In the genomic region with DNA sequence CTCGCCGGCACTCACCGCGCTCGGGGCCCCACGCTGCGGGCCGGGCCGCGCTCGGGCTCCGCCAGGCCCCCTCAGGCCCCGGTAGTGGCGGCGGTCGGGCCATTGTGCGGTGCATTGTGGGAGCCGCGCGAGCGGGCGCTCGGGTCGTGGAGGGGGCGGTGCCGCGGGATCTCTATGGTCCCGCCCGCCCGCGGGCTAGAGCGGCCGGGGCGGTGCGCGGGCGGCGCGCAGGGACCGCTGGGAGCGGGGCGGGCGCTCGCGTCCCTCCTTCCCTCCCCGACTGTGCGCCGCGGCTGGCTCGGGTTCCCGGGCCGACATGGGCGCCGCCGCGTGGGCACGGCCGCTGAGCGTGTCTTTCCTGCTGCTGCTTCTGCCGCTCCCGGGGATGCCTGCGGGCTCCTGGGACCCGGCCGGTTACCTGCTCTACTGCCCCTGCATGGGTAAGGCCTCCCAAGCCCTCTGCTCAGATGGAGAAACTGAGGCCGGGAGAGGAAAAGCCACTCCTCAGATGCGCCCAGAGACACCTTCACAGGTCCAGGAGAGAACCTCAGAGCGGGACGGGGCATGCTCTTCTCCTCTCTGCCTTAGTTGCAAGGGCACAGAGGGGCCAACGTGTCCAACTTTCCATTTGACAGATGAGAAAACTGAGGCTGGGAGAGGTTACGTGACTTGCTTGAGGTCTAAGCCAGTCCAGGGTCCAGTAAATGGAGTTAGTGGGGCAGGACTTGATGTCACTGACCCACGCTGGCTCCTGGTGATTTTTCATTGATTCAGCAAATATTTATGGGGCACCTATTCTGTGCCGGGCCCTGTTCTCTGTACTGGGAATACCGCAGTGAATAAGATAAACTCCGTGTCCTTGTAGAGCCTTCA, we compare ENCODE assay signal across 8 cellular contexts. TPM values are rescaled to one million over a fixed set of nuclear protein-coding genes. Genes with fewer than 3 reads are reported as not detected.
DNase-seq lines count a peak whose midpoint lies in the region; ATAC-seq and TF ChIP-seq lines count a peak whose summit lies in the region.

A gene with protein sequence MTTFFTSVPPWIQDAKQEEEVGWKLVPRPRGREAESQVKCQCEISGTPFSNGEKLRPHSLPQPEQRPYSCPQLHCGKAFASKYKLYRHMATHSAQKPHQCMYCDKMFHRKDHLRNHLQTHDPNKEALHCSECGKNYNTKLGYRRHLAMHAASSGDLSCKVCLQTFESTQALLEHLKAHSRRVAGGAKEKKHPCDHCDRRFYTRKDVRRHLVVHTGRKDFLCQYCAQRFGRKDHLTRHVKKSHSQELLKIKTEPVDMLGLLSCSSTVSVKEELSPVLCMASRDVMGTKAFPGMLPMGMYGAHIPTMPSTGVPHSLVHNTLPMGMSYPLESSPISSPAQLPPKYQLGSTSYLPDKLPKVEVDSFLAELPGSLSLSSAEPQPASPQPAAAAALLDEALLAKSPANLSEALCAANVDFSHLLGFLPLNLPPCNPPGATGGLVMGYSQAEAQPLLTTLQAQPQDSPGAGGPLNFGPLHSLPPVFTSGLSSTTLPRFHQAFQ (minus strand): TSS at position 118 of the 873 bp plus-strand sequence. CDS start 5,565 bp downstream, outside the sequence.
A gene (plus strand): TSS at position 255 of the 873 bp plus-strand sequence. CDS start 62 bp downstream, at position 317.

- DNase-seq in D341Med (ENCODE audit: low spot score) (peak; percentile 99), HT-29 (ENCODE audit: low spot score) (peak; percentile 97), NT2/D1 (ENCODE audit: low read depth, low spot score) (peak; percentile 51), endothelial cell (ENCODE audit: low spot score) (peak; percentile 87), middle frontal gyrus (ENCODE audit: extremely low spot score, low spot score) (peak; percentile 80)
- peak; percentile 42 for DNase-seq in activated CD8-positive, alpha-beta memory T cell treated with anti-CD3 and anti-CD28 coated beads, Interleukin-2, amount 50 U/mL, for 1 hour (ENCODE audit: extremely low read depth)
- DNase-seq in stimulated activated CD8-positive, alpha-beta memory T cell treated with anti-CD3 and anti-CD28 coated beads, Interleukin-2, amount 100 ng/mL, for 1 hour (ENCODE audit: low read depth in 2 of 2), result peak; percentile 75 to 82

- peak within 1 kb of the TSS; percentile 100 for H3K4me3 Mint-ChIP-seq in endothelial cell (ENCODE audit: unreplicated experiment)

- H3K27me3 ChIP-seq in NT2/D1 (ENCODE audit: insufficient read depth, insufficient read length), result no peaks in the 10 kb centered on the region

- peaks cover 17% of the 10 kb centered on the region for H3K36me3 Mint-ChIP-seq in endothelial cell (ENCODE audit: low read depth, unreplicated experiment)

- peak within 1 kb of the TSS; percentile 97 for H3K27ac Mint-ChIP-seq in endothelial cell (ENCODE audit: unreplicated experiment)

- TF ChIP-seq CTCF in endothelial cell (IDR thresholded peaks at IDR 0.05; ENCODE audit: unreplicated experiment), result no peak

- no peaks in the 10 kb centered on the region for H3K9me3 Mint-ChIP-seq in endothelial cell (ENCODE audit: unreplicated experiment)

- H3K4me3 ChIP-seq in NT2/D1 (ENCODE audit: insufficient read length, low read depth), result peak within 1 kb of the TSS; percentile 98

- H3K4me1 ChIP-seq in NT2/D1 (ENCODE audit: insufficient read depth, insufficient read length), result no peaks in the 10 kb centered on the region

- H3K4me1 Mint-ChIP-seq in endothelial cell (ENCODE audit: unreplicated experiment), result peaks cover 50% of the 10 kb centered on the region

- peak; percentile 87 for ATAC-seq in GM21360 (IDR thresholded peaks at IDR 0.05; ENCODE audit: unreplicated experiment)

- peak within 1 kb of the TSS; percentile 96 for H3K9ac ChIP-seq in NT2/D1 (ENCODE audit: insufficient read length, low read depth)

- H3K36me3 ChIP-seq in NT2/D1 (ENCODE audit: insufficient read depth, insufficient read length, low read length), result peaks cover 67% of the 10 kb centered on the region

- no peaks in the 10 kb centered on the region for H3K9me3 ChIP-seq in NT2/D1 (ENCODE audit: insufficient read depth, low read length)

- peaks cover 14% of the 10 kb centered on the region for H3K27me3 Mint-ChIP-seq in endothelial cell (ENCODE audit: unreplicated experiment)

RNA-seq across cellular contexts. Expression of the first gene that starts in this region (rescaled TPM):
- 6.9 and 7.9 TPM in 2 replicates for total RNA-seq in HT-29 (2014; rRNA removed; shearing (Covaris generic))
- total RNA-seq in endothelial cell (ENCODE audit: unreplicated experiment), result 23.7 TPM

RNA-seq across cellular contexts. Expression of the second gene that starts in this region (rescaled TPM):
- total RNA-seq in HT-29 (2014; rRNA removed; shearing (Covaris generic)), result 44.6 and 56.1 TPM in 2 replicates
- 43.5 TPM for total RNA-seq in endothelial cell (ENCODE audit: unreplicated experiment)

Comparison
In these comparisons a context has a peak if more than half of its experiments do, and no peak if none do; other contexts are left out.
1. Peak in every context shown above with its lines: DNase-seq, ATAC-seq and H3K4me3 ChIP-seq.
2. DNase-seq: peak in every context shown above with its lines; median percentile 99 in D341Med; 97 in HT-29; 87 in endothelial cell; 80 in middle frontal gyrus; 78 in stimulated activated CD8-positive, alpha-beta memory T cell treated with anti-CD3 and anti-CD28 coated beads, Interleukin-2, amount 100 ng/mL, for 1 hour; 51 in NT2/D1; 42 in activated CD8-positive, alpha-beta memory T cell treated with anti-CD3 and anti-CD28 coated beads, Interleukin-2, amount 50 U/mL, for 1 hour.